In genomic region chr2:55011741-55012574, GRCh38 we compare ENCODE assay signal across 1 cellular context.
TF ChIP-seq lines count a peak whose summit lies in the region.

No MANE protein-coding gene starts in this region.

TF ChIP-seq in K562, 482 proteins besides CTCF, POLR2A, EP300 and RAD21 (continued from another document):
- TF ChIP-seq RERE (CRISPR knock-in tag; IDR thresholded peaks at IDR 0.05; ENCODE audit: borderline replicate concordance) = no peak
- TF ChIP-seq XRCC3 (IDR thresholded peaks at IDR 0.05) = no peak
TF ChIP-seq in K562: peak in this region for 2.
